Comparison of ENCODE assay signal across 27 cellular contexts in the genomic region with DNA sequence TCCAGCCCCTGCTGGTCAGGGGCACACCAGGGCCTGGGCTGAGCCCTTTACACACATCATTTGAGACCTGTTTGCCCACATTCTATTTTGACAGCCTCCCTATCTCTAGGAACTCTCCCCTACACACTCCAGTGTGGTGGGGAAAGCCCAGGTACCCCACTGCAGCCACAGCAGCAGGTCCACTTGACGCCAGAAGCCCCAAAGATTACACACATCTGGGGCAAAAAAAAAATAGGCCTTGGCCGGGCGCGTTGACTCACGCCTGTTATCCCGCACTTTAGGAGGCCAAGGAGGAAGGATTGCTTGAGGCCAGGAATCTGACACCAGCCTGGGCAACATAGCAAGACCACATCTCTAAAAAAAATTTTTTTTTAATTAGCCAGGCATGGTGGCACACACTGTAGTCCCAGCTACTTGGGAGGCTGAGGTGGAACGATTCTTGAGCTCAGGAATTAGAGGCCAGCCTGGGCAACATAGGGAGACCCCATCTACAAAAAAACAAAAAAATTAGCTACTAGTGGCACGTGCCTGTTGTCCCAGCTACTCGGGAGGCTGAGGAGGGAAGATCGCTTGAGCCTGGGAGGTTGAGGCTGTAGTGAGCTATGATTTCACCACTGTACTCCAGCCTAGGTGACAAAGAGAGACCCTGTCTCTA. TPM values are rescaled to one million over a fixed set of nuclear protein-coding genes. Genes with fewer than 3 reads are reported as not detected.
DNase-seq lines count a peak whose midpoint lies in the region; ATAC-seq and FAIRE-seq lines count a peak whose summit lies in the region.
"Had no signal": no experiment of that assay in that cellular context is flagged by ENCODE, and none has a peak within 500 bp of the region (broad histone marks: within the 10 kb centered on the region; RNA-seq: fewer than 3 reads in every experiment).

No MANE protein-coding gene starts in this region.

- no peak overlapping the region for H3K27ac ChIP-seq in trophoblast cell (ENCODE audit: low read depth, low read length)
- H3K27ac ChIP-seq: 22Rv1 had no signal

- H2AFZ ChIP-seq in trophoblast cell (ENCODE audit: insufficient read depth, low read length, poor library complexity) = no peak overlapping the region

- no peak overlapping the region for H2BK120ac ChIP-seq in trophoblast cell (ENCODE audit: insufficient read depth, low read length, poor library complexity)

- no peak for ATAC-seq in GM18511 (IDR thresholded peaks at IDR 0.05; ENCODE audit: unreplicated experiment)
- ATAC-seq: GM12878 had no signal

- no peak overlapping the region for H4K12ac ChIP-seq in trophoblast cell (ENCODE audit: low read depth, low read length)

- CTCF ChIA-PET in activated naive CD4-positive, alpha-beta T cell treated with anti-CD3 and anti-CD28 coated beads, Interleukin-2, amount 10 ng/mL, durations not matched to agents 7 days and 5 days (lab: Charles Lee) = interaction anchor here (0.9 kb wide), 1 partner anchor 184 kb away, joined by 3 read pairs; no protein-coding TSS in a partner anchor
- CTCF ChIA-PET in activated naive CD4-positive, alpha-beta T cell treated with anti-CD3 and anti-CD28 coated beads for 36 hours (lab: Charles Lee) = interaction anchor here (0.9 kb wide), 1 partner anchor 42 kb away, joined by 3 read pairs; no protein-coding TSS in a partner anchor

- no peak overlapping the region for H2AK5ac ChIP-seq in trophoblast cell (ENCODE audit: low read length)

- H3K4me3 Mint-ChIP-seq in activated naive CD4-positive, alpha-beta T cell treated with anti-CD3 and anti-CD28 coated beads, Interleukin-2, amount 10 ng/mL, durations not matched to agents 7 days and 5 days = no peak overlapping the region
- no peak overlapping the region for H3K4me3 Mint-ChIP-seq in activated naive CD4-positive, alpha-beta T cell treated with anti-CD3 and anti-CD28 coated beads for 36 hours
- no peak overlapping the region for H3K4me3 Mint-ChIP-seq in dendritic cell treated with granulocyte-macrophage colony-stimulating factor and Interleukin-4, amounts not matched to agents 40 ng/mL and 50 ng/mL, for 4 days
- H3K4me3 Mint-ChIP-seq: CD4-positive, CD25-positive, alpha-beta regulatory T cell had no signal

- H3K14ac ChIP-seq in trophoblast cell (ENCODE audit: low read length) = no peak overlapping the region

- DNase-seq in activated naive CD4-positive, alpha-beta T cell treated with anti-CD3 and anti-CD28 coated beads, Interleukin-2, amount 10 ng/mL, durations not matched to agents 7 days and 5 days = no peak
- no peak for DNase-seq in activated naive CD4-positive, alpha-beta T cell treated with anti-CD3 and anti-CD28 coated beads for 36 hours
- peak; percentile 43 for DNase-seq in ELF-1 (ENCODE audit: low read depth, low spot score)
- peak; percentile 75 to 90 for DNase-seq in trophoblast cell
- no peak for DNase-seq in urothelium cell line (ENCODE audit: low spot score)
- no peak for DNase-seq in T-helper 2 cell
- DNase-seq: AML-193; CD4-positive, CD25-positive, alpha-beta regulatory T cell; COR-L47; Kasumi-1; MM.1S; NCI-H1092 treated with DMSO at 0.1 percent for 48 hours; NCI-H146; NCI-H2029 treated with DMSO at 0.1 percent for 48 hours; NCI-H2171 treated with DMSO at 0.1 percent for 48 hours; NCI-H446; NCI-H69; SHP77 had no signal

- peak overlapping the region; percentile 65 for H3K27ac Mint-ChIP-seq in activated naive CD4-positive, alpha-beta T cell treated with anti-CD3 and anti-CD28 coated beads, Interleukin-2, amount 10 ng/mL, durations not matched to agents 7 days and 5 days
- H3K27ac Mint-ChIP-seq in activated naive CD4-positive, alpha-beta T cell treated with anti-CD3 and anti-CD28 coated beads for 36 hours = no peak overlapping the region
- peak overlapping the region; percentile 48 for H3K27ac Mint-ChIP-seq in dendritic cell treated with granulocyte-macrophage colony-stimulating factor and Interleukin-4, amounts not matched to agents 40 ng/mL and 50 ng/mL, for 4 days
- H3K27ac Mint-ChIP-seq: CD4-positive, CD25-positive, alpha-beta regulatory T cell; IgD-negative memory B cell had no signal

- H3K18ac ChIP-seq in trophoblast cell (ENCODE audit: low read length) = no peak overlapping the region

- no peak overlapping the region for H3K9ac ChIP-seq in trophoblast cell (ENCODE audit: low read length)

- FAIRE-seq in urothelium cell line (lab: Jason Lieb, UNC) = no peak
- FAIRE-seq: GM12878, GM19239, HTR-8/SVneo, RCC 7860 had no signal

- no peaks in the 10 kb centered on the region for H3K9me3 Mint-ChIP-seq in activated naive CD4-positive, alpha-beta T cell treated with anti-CD3 and anti-CD28 coated beads, Interleukin-2, amount 10 ng/mL, durations not matched to agents 7 days and 5 days
- H3K9me3 Mint-ChIP-seq in activated naive CD4-positive, alpha-beta T cell treated with anti-CD3 and anti-CD28 coated beads for 36 hours = no peaks in the 10 kb centered on the region
- no peaks in the 10 kb centered on the region for H3K9me3 Mint-ChIP-seq in dendritic cell treated with granulocyte-macrophage colony-stimulating factor and Interleukin-4, amounts not matched to agents 40 ng/mL and 50 ng/mL, for 4 days
- H3K9me3 Mint-ChIP-seq: IgD-negative memory B cell had no signal

- no peaks in the 10 kb centered on the region for H3K27me3 ChIP-seq in trophoblast cell (ENCODE audit: insufficient read depth, low read length)

- peaks cover 6 to 13% of the 10 kb centered on the region in 2 experiments for H3K4me1 ChIP-seq in trophoblast cell (ENCODE audit: control insufficient read depth in 1 of 2, insufficient read depth in 2 of 2, low read length in 2 of 2)
- H3K4me1 ChIP-seq: HAP-1 had no signal

- peaks cover 4% of the 10 kb centered on the region for H3K4me1 Mint-ChIP-seq in activated naive CD4-positive, alpha-beta T cell treated with anti-CD3 and anti-CD28 coated beads, Interleukin-2, amount 10 ng/mL, durations not matched to agents 7 days and 5 days
- no peaks in the 10 kb centered on the region for H3K4me1 Mint-ChIP-seq in activated naive CD4-positive, alpha-beta T cell treated with anti-CD3 and anti-CD28 coated beads for 36 hours (ENCODE audit: low read depth)
- peaks cover 50% of the 10 kb centered on the region for H3K4me1 Mint-ChIP-seq in dendritic cell treated with granulocyte-macrophage colony-stimulating factor and Interleukin-4, amounts not matched to agents 40 ng/mL and 50 ng/mL, for 4 days (ENCODE audit: low read depth)

- no peaks in the 10 kb centered on the region for H3K79me1 ChIP-seq in trophoblast cell (ENCODE audit: low read length)

- no peak overlapping the region for H4K91ac ChIP-seq in trophoblast cell (ENCODE audit: low read depth, low read length)

- WGBS in trophoblast cell (ENCODE audit: extremely low coverage, insufficient coverage, insufficient read length) = no CpG with 5 or more reads among the region's 10 CpGs

- no peak overlapping the region for H4K8ac ChIP-seq in trophoblast cell (ENCODE audit: low read depth, low read length)

- no peaks in the 10 kb centered on the region for H3K36me3 ChIP-seq in trophoblast cell (ENCODE audit: control insufficient read depth in 1 of 2, insufficient read depth in 2 of 2, low read length in 2 of 2)
- H3K36me3 ChIP-seq: HAP-1 had no signal

- no peaks in the 10 kb centered on the region for H3K36me3 Mint-ChIP-seq in activated naive CD4-positive, alpha-beta T cell treated with anti-CD3 and anti-CD28 coated beads, Interleukin-2, amount 10 ng/mL, durations not matched to agents 7 days and 5 days
- no peaks in the 10 kb centered on the region for H3K36me3 Mint-ChIP-seq in activated naive CD4-positive, alpha-beta T cell treated with anti-CD3 and anti-CD28 coated beads for 36 hours (ENCODE audit: low read depth)
- H3K36me3 Mint-ChIP-seq in dendritic cell treated with granulocyte-macrophage colony-stimulating factor and Interleukin-4, amounts not matched to agents 40 ng/mL and 50 ng/mL, for 4 days (ENCODE audit: low read depth) = no peaks in the 10 kb centered on the region
- H3K36me3 Mint-ChIP-seq: CD4-positive, CD25-positive, alpha-beta regulatory T cell; IgD-negative memory B cell had no signal

- H2BK5ac ChIP-seq in trophoblast cell (ENCODE audit: low read depth, low read length, poor library complexity) = no peak overlapping the region

- no peaks in the 10 kb centered on the region for H3K79me2 ChIP-seq in trophoblast cell (ENCODE audit: control insufficient read depth, insufficient read depth, low read length, poor library complexity)

- H2BK12ac ChIP-seq in trophoblast cell (ENCODE audit: low read length) = no peak overlapping the region

- H3K4me2 ChIP-seq in trophoblast cell (ENCODE audit: low read length) = no peak overlapping the region

- H3K9me3 ChIP-seq in trophoblast cell (ENCODE audit: insufficient read depth, low read depth, low read length) = no peaks in the 10 kb centered on the region
- H3K9me3 ChIP-seq: HAP-1 had no signal

- H3K27me3 Mint-ChIP-seq in activated naive CD4-positive, alpha-beta T cell treated with anti-CD3 and anti-CD28 coated beads, Interleukin-2, amount 10 ng/mL, durations not matched to agents 7 days and 5 days = peaks cover 47% of the 10 kb centered on the region
- no peaks in the 10 kb centered on the region for H3K27me3 Mint-ChIP-seq in activated naive CD4-positive, alpha-beta T cell treated with anti-CD3 and anti-CD28 coated beads for 36 hours (ENCODE audit: low read depth)
- H3K27me3 Mint-ChIP-seq in dendritic cell treated with granulocyte-macrophage colony-stimulating factor and Interleukin-4, amounts not matched to agents 40 ng/mL and 50 ng/mL, for 4 days = peaks cover 19% of the 10 kb centered on the region
- H3K27me3 Mint-ChIP-seq: CD4-positive, CD25-positive, alpha-beta regulatory T cell; IgD-negative memory B cell had no signal

- no peak overlapping the region for H3K23ac ChIP-seq in trophoblast cell (ENCODE audit: low read length)

- no peak overlapping the region for H3K4ac ChIP-seq in trophoblast cell (ENCODE audit: low read depth, low read length)

- intact Hi-C loops in activated naive CD4-positive, alpha-beta T cell treated with anti-CD3 and anti-CD28 coated beads for 36 hours (cut with micrococcal nuclease) = no loop called here
- intact Hi-C loops in dendritic cell treated with granulocyte-macrophage colony-stimulating factor and Interleukin-4, amounts not matched to agents 40 ng/mL and 50 ng/mL, for 4 days (cut with micrococcal nuclease) = no loop called here

- H3K4me3 ChIP-seq in trophoblast cell (ENCODE audit: low read depth, low read length) = no peak overlapping the region
- H3K4me3 ChIP-seq: GM12878, HAP-1 had no signal

RNA-seq across cellular contexts. Expression of gene CD22, which starts 18.0 kb away (rescaled TPM):
- total RNA-seq in activated naive CD4-positive, alpha-beta T cell treated with anti-CD3 and anti-CD28 coated beads for 36 hours = 1 to 10 TPM; 2.0 to 2.6 TPM
- 0.52 and 0.54 TPM in 2 replicates for polyA plus RNA-seq in trophoblast cell (2013)

RNA-seq across cellular contexts. Expression of gene MAG, which starts 19.0 kb away (rescaled TPM):
- total RNA-seq in activated naive CD4-positive, alpha-beta T cell treated with anti-CD3 and anti-CD28 coated beads for 36 hours = under 1 TPM; 0.19 to 0.77 TPM
- polyA plus RNA-seq in trophoblast cell (2013) = 0.17 and 0.49 TPM in 2 replicates
- total RNA-seq: CD4-positive, CD25-positive, alpha-beta regulatory T cell had no signal

RNA-seq across cellular contexts. Expression of gene HAMP, which starts 28.6 kb away (rescaled TPM):
- under 1 TPM; 0.19 to 0.86 TPM for total RNA-seq in activated naive CD4-positive, alpha-beta T cell treated with anti-CD3 and anti-CD28 coated beads for 36 hours
- polyA plus RNA-seq in trophoblast cell (2013) = 0.08 TPM in 1 of 2 replicates, not detected in the other
- polyA plus RNA-seq: CD4-positive, CD25-positive, alpha-beta regulatory T cell; IgD-negative memory B cell had no signal

RNA-seq across cellular contexts. Expression of gene FFAR1, which starts 36.8 kb away (rescaled TPM):
- total RNA-seq in activated naive CD4-positive, alpha-beta T cell treated with anti-CD3 and anti-CD28 coated beads for 36 hours = under 1 TPM in 1 of 2 experiments, not detected in 1; 0.10 TPM
- polyA plus RNA-seq in trophoblast cell (2013) = 0.01 and 0.03 TPM in 2 replicates
- total RNA-seq: CD4-positive, CD25-positive, alpha-beta regulatory T cell had no signal
- polyA plus RNA-seq: CD4-positive, CD25-positive, alpha-beta regulatory T cell had no signal

RNA-seq across cellular contexts. Expression of gene USF2, which starts 42.2 kb away (rescaled TPM):
- 100 to 1,000 TPM; 136 to 144 TPM for total RNA-seq in activated naive CD4-positive, alpha-beta T cell treated with anti-CD3 and anti-CD28 coated beads for 36 hours
- 75.6 and 76.3 TPM in 2 replicates for polyA plus RNA-seq in trophoblast cell (2013)

Comparison
In these comparisons a context has a peak if more than half of its experiments do, and no peak if none do; other contexts are left out.
1. DNase-seq: peak in ELF-1 (single experiment) and trophoblast cell (2 of 2); none in activated naive CD4-positive, alpha-beta T cell treated with anti-CD3 and anti-CD28 coated beads, Interleukin-2, amount 10 ng/mL, durations not matched to agents 7 days and 5 days (single experiment), activated naive CD4-positive, alpha-beta T cell treated with anti-CD3 and anti-CD28 coated beads for 36 hours (single experiment), urothelium cell line (single experiment) and T-helper 2 cell (0 of 5).